Comparison of ENCODE assay signal across 30 cellular contexts in the genomic region with DNA sequence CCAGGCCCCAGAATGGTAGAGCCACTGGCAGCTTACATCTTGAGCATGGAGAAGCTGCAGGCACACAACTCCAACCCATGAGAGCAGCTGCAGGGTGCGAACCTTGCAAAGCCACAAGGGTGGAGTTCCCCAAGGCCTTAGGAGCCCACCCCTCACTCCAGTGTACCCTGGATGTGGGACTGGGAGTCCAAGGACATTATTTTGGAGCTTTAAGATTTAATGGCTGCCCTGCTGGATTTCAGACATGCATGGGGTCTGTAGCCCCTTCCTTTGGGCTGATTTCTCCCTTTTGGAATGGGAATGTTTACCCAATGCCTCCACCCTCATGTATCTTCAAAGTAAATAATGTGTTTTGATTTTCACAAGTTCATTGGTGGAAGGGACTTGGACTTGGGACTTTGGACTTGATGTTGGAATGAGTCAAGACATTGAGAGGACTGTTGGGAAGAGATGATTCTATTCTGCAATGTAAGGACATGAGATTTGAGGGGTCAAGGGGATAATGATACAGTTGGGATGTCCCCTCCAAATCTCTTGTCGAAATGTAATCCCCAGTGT. TPM values are rescaled to one million over a fixed set of nuclear protein-coding genes. Genes with fewer than 3 reads are reported as not detected.
DNase-seq lines count a peak whose midpoint lies in the region; ATAC-seq and TF ChIP-seq lines count a peak whose summit lies in the region.
"Had no signal": no experiment of that assay in that cellular context is flagged by ENCODE, and none has a peak within 500 bp of the region (broad histone marks: within the 10 kb centered on the region; RNA-seq: fewer than 3 reads in every experiment).

No MANE protein-coding gene starts in this region.

- H3K4me1 Mint-ChIP-seq in chondrocyte (ENCODE audit: low read depth), result no peaks in the 10 kb centered on the region
- H3K4me1 Mint-ChIP-seq in neural progenitor cell, result peaks cover 7% of the 10 kb centered on the region
- H3K4me1 Mint-ChIP-seq: CD4-positive, CD25-positive, alpha-beta regulatory T cell had no signal

- H3K4me2 ChIP-seq in neural progenitor cell, result no peak overlapping the region

- WGBS in liver, result 70% methylated on average over 2 of the region's 2 CpGs

- H3K36me3 ChIP-seq in liver (ENCODE audit: control insufficient read depth in 4 of 4, insufficient read depth in 3 of 4, low read depth in 1 of 4, low read length in 3 of 4) (no peaks in the 10 kb centered on the region), neural progenitor cell (no peaks in the 10 kb centered on the region), BE2C (no peaks in the 10 kb centered on the region)
- H3K36me3 ChIP-seq: HAP-1, SJSA1 had no signal

- H3K27me3 ChIP-seq in liver (ENCODE audit: control insufficient read depth in 4 of 4, insufficient read depth in 4 of 4, low read length in 3 of 4) (no peaks in the 10 kb centered on the region), neural progenitor cell (no peaks in the 10 kb centered on the region), BE2C (no peaks in the 10 kb centered on the region)
- H3K27me3 ChIP-seq: SJSA1 had no signal

- no peak overlapping the region for H3K27ac Mint-ChIP-seq in chondrocyte (ENCODE audit: unreplicated experiment)
- H3K27ac Mint-ChIP-seq in neural progenitor cell, result no peak overlapping the region
- H3K27ac Mint-ChIP-seq: CD4-positive, CD25-positive, alpha-beta regulatory T cell; HFFc6 had no signal

- no peaks in the 10 kb centered on the region for H3K79me2 ChIP-seq in neural progenitor cell (ENCODE audit: low read depth)

- H3K9ac ChIP-seq in liver (ENCODE audit: low read depth in 1 of 2, low read length in 2 of 2), result no peak overlapping the region
- no peak overlapping the region for H3K9ac ChIP-seq in neural progenitor cell

- H3K9me3 Mint-ChIP-seq in chondrocyte (ENCODE audit: low read depth) (peaks cover 10% of the 10 kb centered on the region), neural progenitor cell (no peaks in the 10 kb centered on the region)
- H3K9me3 Mint-ChIP-seq: HFFc6 had no signal

- no peak for TF ChIP-seq CTCF in C4-2B (conservative IDR thresholded peaks at IDR 0.05)
- no peak for TF ChIP-seq CTCF in chondrocyte (IDR thresholded peaks at IDR 0.05)
- TF ChIP-seq CTCF in liver (IDR thresholded peaks at IDR 0.05; ENCODE audit: low read depth, low read length, missing input control), result no peak
- no peak for TF ChIP-seq CTCF in neural progenitor cell (IDR thresholded peaks at IDR 0.05)
- no peak for TF ChIP-seq CTCF in BE2C (IDR thresholded peaks at IDR 0.05; ENCODE audit: low read depth, low read length)

- H2AFZ ChIP-seq in neural progenitor cell (replicated peaks), result no peak overlapping the region

- H3K4me3 ChIP-seq in liver (ENCODE audit: low read depth in 1 of 3, low read length in 3 of 3), result no peak overlapping the region
- no peak overlapping the region for H3K4me3 ChIP-seq in neural progenitor cell
- H3K4me3 ChIP-seq in BE2C (ENCODE audit: low read depth, low read length), result no peak overlapping the region
- H3K4me3 ChIP-seq: HAP-1, K562, SJSA1 had no signal

- H3K9me3 ChIP-seq in liver (ENCODE audit: control insufficient read depth in 4 of 4, low read length in 3 of 4) (no peaks in the 10 kb centered on the region), neural progenitor cell (ENCODE audit: low read depth) (no peaks in the 10 kb centered on the region), BE2C (no peaks in the 10 kb centered on the region)
- H3K9me3 ChIP-seq: HAP-1, SJSA1 had no signal

- no peak for ATAC-seq in sciatic nerve

- no peak overlapping the region for H3K4me3 Mint-ChIP-seq in chondrocyte (ENCODE audit: unreplicated experiment)
- no peak overlapping the region for H3K4me3 Mint-ChIP-seq in neural progenitor cell
- H3K4me3 Mint-ChIP-seq: CD4-positive, CD25-positive, alpha-beta regulatory T cell; HFFc6 had no signal

- H3K27ac ChIP-seq in C4-2B (peak overlapping the region; percentile 66), liver (ENCODE audit: low read depth in 1 of 2, low read length in 2 of 2) (peak overlapping the region; percentile 66 to 76), neural progenitor cell (no peak overlapping the region)
- H3K27ac ChIP-seq: SJSA1 had no signal

- H3K4me1 ChIP-seq in liver (ENCODE audit: control insufficient read depth in 4 of 4, insufficient read depth in 4 of 4, low read length in 3 of 4), result peaks cover 14 to 16% (median 15%) of the 10 kb centered on the region in 4 donors
- no peaks in the 10 kb centered on the region for H3K4me1 ChIP-seq in neural progenitor cell
- H3K4me1 ChIP-seq in BE2C, result no peaks in the 10 kb centered on the region
- H3K4me1 ChIP-seq: HAP-1, SJSA1 had no signal

- H3F3A ChIP-seq in neural progenitor cell (ENCODE audit: low read depth), result no peaks in the 10 kb centered on the region

- H3K36me3 Mint-ChIP-seq in chondrocyte (ENCODE audit: low read depth) (peaks cover 6% of the 10 kb centered on the region), neural progenitor cell (no peaks in the 10 kb centered on the region)
- H3K36me3 Mint-ChIP-seq: CD4-positive, CD25-positive, alpha-beta regulatory T cell had no signal

- H3K27me3 Mint-ChIP-seq in chondrocyte (ENCODE audit: low read depth) (peaks cover 10% of the 10 kb centered on the region), neural progenitor cell (ENCODE audit: insufficient read depth, low read depth) (no peaks in the 10 kb centered on the region)

- no peak for TF ChIP-seq RAD21 in liver (IDR thresholded peaks at IDR 0.05)

- DNase-seq in chondrocyte (ENCODE audit: low spot score) (peak; percentile 37), sciatic nerve (ENCODE audit: low spot score) (peak; percentile 4), neural progenitor cell (ENCODE audit: low spot score) (no peak), BE2C (no peak), iPS-NIHi7 (ENCODE audit: extremely low spot score) (no peak)
- DNase-seq: CD4-positive, CD25-positive, alpha-beta regulatory T cell; DMS153; GOT3; HFFc6; Kasumi-1; MV-4-11; NCI-H1105; NCI-H146; NCI-H1930; NCI-H446; NCI-H526; NCI-H82; NK-92 treated with Interleukin-12 subunit alpha and Interleukin-12 subunit beta, amount 100 ng/mL, for 24 hours; Right ventricle myocardium superior; RPMI8226 had no signal

- intact Hi-C loops in sciatic nerve (cut with DNase I), result no loop called here

- no peaks in the 10 kb centered on the region for H4K20me1 ChIP-seq in neural progenitor cell (ENCODE audit: low read depth)

TF ChIP-seq in liver, 16 proteins besides CTCF, POLR2A, EP300 and RAD21 (continues in another document):
- TF ChIP-seq HNF4A (conservative IDR thresholded peaks at IDR 0.05) (peak; percentile 97), RXRA (IDR thresholded peaks at IDR 0.05) (peak; percentile 73 to 84), JUND (IDR thresholded peaks at IDR 0.05) (peak; percentile 55 to 75), FOXA2 (IDR thresholded peaks at IDR 0.05) (peak; percentile 81), EGR1 (IDR thresholded peaks at IDR 0.05; ENCODE audit: low read depth in 2 of 2) (peak in 1 of 2 donors; percentile 50), FOXA1 (IDR thresholded peaks at IDR 0.05) (peak; percentile 62), TAF1 (conservative IDR thresholded peaks at IDR 0.05) (no peak), HNF4G (IDR thresholded peaks at IDR 0.05) (peak; percentile 94), YY1 (IDR thresholded peaks at IDR 0.05) (peak; percentile 31), SP1 (IDR thresholded peaks at IDR 0.05) (peak; percentile 84), GABPA (IDR thresholded peaks at IDR 0.05 in 1 of 2, conservative IDR thresholded peaks at IDR 0.05 in 1 of 2) (no peak)
- TF ChIP-seq, protein P1, sequence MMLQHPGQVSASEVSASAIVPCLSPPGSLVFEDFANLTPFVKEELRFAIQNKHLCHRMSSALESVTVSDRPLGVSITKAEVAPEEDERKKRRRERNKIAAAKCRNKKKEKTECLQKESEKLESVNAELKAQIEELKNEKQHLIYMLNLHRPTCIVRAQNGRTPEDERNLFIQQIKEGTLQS (IDR thresholded peaks at IDR 0.05), result no peak

RNA-seq across cellular contexts. Expression of a gene that starts 1.1 kb away (rescaled TPM):
- total RNA-seq in chondrocyte (not detected in 3 replicates), liver (under 1 TPM in 1 of 2 donors, not detected in 1; 0.19 TPM), sciatic nerve (0.58 TPM), neural progenitor cell (ENCODE audit: low replicate concordance) (not detected in 2 replicates)
- polyA plus RNA-seq in liver, result not detected
- polyA plus RNA-seq in BE2C (2012; ENCODE audit: insufficient read depth, insufficient read length, low read depth), result not detected
- total RNA-seq: CD4-positive, CD25-positive, alpha-beta regulatory T cell; Daoy; G401; HFFc6; HT1080; K562; MCF 10A; Right ventricle myocardium superior; SJSA1 had no signal
- polyA plus RNA-seq: BJ; CD4-positive, CD25-positive, alpha-beta regulatory T cell; K562 had no signal

RNA-seq across cellular contexts. Expression of a gene that starts 11.8 kb away (rescaled TPM):
- total RNA-seq in chondrocyte, result not detected in 3 replicates
- not detected for total RNA-seq in liver
- not detected for polyA plus RNA-seq in liver
- 0.49 TPM for total RNA-seq in sciatic nerve
- total RNA-seq in neural progenitor cell (ENCODE audit: low replicate concordance), result not detected in 2 replicates
- polyA plus RNA-seq in BE2C (2012; ENCODE audit: insufficient read depth, insufficient read length, low read depth), result not detected
- total RNA-seq: Daoy, G401, HFFc6, HT1080, K562, MCF 10A, Right ventricle myocardium superior, SJSA1 had no signal
- polyA plus RNA-seq: BJ; CD4-positive, CD25-positive, alpha-beta regulatory T cell; K562 had no signal

RNA-seq across cellular contexts. Expression of a gene that starts 22.2 kb away (rescaled TPM):
- 0.20 to 0.36 TPM in 2 of 3 replicates, not detected in the other for total RNA-seq in chondrocyte
- not detected for total RNA-seq in liver
- under 1 TPM in 1 of 2 donors, not detected in 1; 0.06 TPM for polyA plus RNA-seq in liver
- 0.40 TPM for total RNA-seq in sciatic nerve
- 0.15 TPM in 1 of 2 replicates, not detected in the other for total RNA-seq in neural progenitor cell (ENCODE audit: low replicate concordance)
- not detected for polyA plus RNA-seq in BE2C (2012; ENCODE audit: insufficient read depth, insufficient read length, low read depth)
- total RNA-seq: Daoy, G401, HT1080, K562, MCF 10A, Right ventricle myocardium superior, SJSA1 had no signal
- polyA plus RNA-seq: CD4-positive, CD25-positive, alpha-beta regulatory T cell; K562 had no signal

RNA-seq across cellular contexts. Expression of a gene that starts 39.3 kb away (rescaled TPM):
- not detected in 3 replicates for total RNA-seq in chondrocyte
- total RNA-seq in liver, result under 1 TPM in 1 of 2 donors, not detected in 1; 0.14 TPM
- not detected for polyA plus RNA-seq in liver
- total RNA-seq in sciatic nerve, result not detected
- total RNA-seq in neural progenitor cell (ENCODE audit: low replicate concordance), result 0.12 TPM in 1 of 2 replicates, not detected in the other
- polyA plus RNA-seq in BE2C (2012; ENCODE audit: insufficient read depth, insufficient read length, low read depth), result not detected
- total RNA-seq: CD4-positive, CD25-positive, alpha-beta regulatory T cell; Daoy; G401; HFFc6; HT1080; K562; MCF 10A; Right ventricle myocardium superior; SJSA1 had no signal
- polyA plus RNA-seq: CD4-positive, CD25-positive, alpha-beta regulatory T cell; K562 had no signal

RNA-seq across cellular contexts. Expression of a gene that starts 56.7 kb away (rescaled TPM):
- total RNA-seq in chondrocyte, result not detected in 3 replicates
- total RNA-seq in liver, result not detected
- not detected for polyA plus RNA-seq in liver
- not detected for total RNA-seq in sciatic nerve
- total RNA-seq in neural progenitor cell (ENCODE audit: low replicate concordance), result not detected in 2 replicates
- polyA plus RNA-seq in BE2C (2012; ENCODE audit: insufficient read depth, insufficient read length, low read depth), result not detected
- total RNA-seq: CD4-positive, CD25-positive, alpha-beta regulatory T cell; Daoy; G401; HFFc6; HT1080; K562; MCF 10A; Right ventricle myocardium superior; SJSA1 had no signal
- polyA plus RNA-seq: BJ; CD4-positive, CD25-positive, alpha-beta regulatory T cell; K562 had no signal

Comparison
In these comparisons a context has a peak if more than half of its experiments do, and no peak if none do; other contexts are left out.
1. DNase-seq: peak in chondrocyte (single experiment) and sciatic nerve (single experiment); none in neural progenitor cell (single experiment), BE2C (single experiment) and iPS-NIHi7 (single experiment).